10 cellular contexts compared by ENCODE assay signal in genomic region chr11:1706634-1707400, GRCh38. TPM values are rescaled to one million over a fixed set of nuclear protein-coding genes. Genes with fewer than 3 reads are reported as not detected.
DNase-seq lines count a peak whose midpoint lies in the region; ATAC-seq and TF ChIP-seq lines count a peak whose summit lies in the region.
"Had no signal": no experiment of that assay in that cellular context is flagged by ENCODE, and none has a peak within 500 bp of the region (broad histone marks: within the 10 kb centered on the region; RNA-seq: fewer than 3 reads in every experiment).

No MANE protein-coding gene starts in this region.

- H3K4me3 ChIP-seq in fibroblast of the aortic adventitia (ENCODE audit: low read depth, low read length): no peak overlapping the region
- H3K4me3 ChIP-seq: thoracic aorta had no signal

- ATAC-seq in stimulated activated naive CD8-positive, alpha-beta T cell treated with anti-CD3 and anti-CD28 coated beads, Interleukin-15, Interleukin-2, amounts not matched to agents 100 U/mL and 50 U/mL, for 24 hours: no peak
- no peak for ATAC-seq in GM18861 (IDR thresholded peaks at IDR 0.05; ENCODE audit: unreplicated experiment)

- peak; percentile 61 for DNase-seq in activated effector memory CD4-positive, alpha-beta T cell treated with anti-CD3 and anti-CD28 coated beads, Interleukin-2, amount 50 U/mL, for 16 hours
- DNase-seq in activated effector memory CD4-positive, alpha-beta T cell treated with Interleukin-2 at 50 U/mL for 16 hours: no peak
- DNase-seq in NOMO-1 treated with dmso at 0.1 percent for 144 hours (lab: John Stamatoyannopoulos, UW; ENCODE audit: unreplicated experiment) (peak; percentile 22), fibroblast of the aortic adventitia (ENCODE audit: low read depth) (peak; percentile 2), NCI-H1417 (lab: John Stamatoyannopoulos, UW) (no peak), NCI-H774 (lab: John Stamatoyannopoulos, UW) (no peak)
- peak; percentile 52 for DNase-seq in stimulated activated naive CD8-positive, alpha-beta T cell treated with anti-CD3 and anti-CD28 coated beads, Interleukin-15, Interleukin-2, amounts not matched to agents 100 U/mL and 50 U/mL, for 24 hours

- no peak for TF ChIP-seq CTCF in fibroblast of the aortic adventitia (IDR thresholded peaks at IDR 0.05; ENCODE audit: insufficient read depth, low read length)

RNA-seq across cellular contexts. Expression of gene KRTAP5-6, which starts 9.8 kb away (rescaled TPM):
- not detected in 2 replicates for total RNA-seq in fibroblast of the aortic adventitia (ENCODE audit: low replicate concordance)
- total RNA-seq: astrocyte, thoracic aorta had no signal

RNA-seq across cellular contexts. Expression of gene IFITM10, which starts 43.6 kb away (rescaled TPM):
- 2.2 and 5.9 TPM in 2 replicates for total RNA-seq in fibroblast of the aortic adventitia (ENCODE audit: low replicate concordance)

RNA-seq across cellular contexts. Expression of gene CTSD, which starts 56.9 kb away (rescaled TPM):
- total RNA-seq in fibroblast of the aortic adventitia (ENCODE audit: low replicate concordance): 184 and 221 TPM in 2 replicates

Comparison
In these comparisons a context has a peak if more than half of its experiments do, and no peak if none do; other contexts are left out.
1. DNase-seq: peak in activated effector memory CD4-positive, alpha-beta T cell treated with anti-CD3 and anti-CD28 coated beads, Interleukin-2, amount 50 U/mL, for 16 hours (single experiment), NOMO-1 treated with dmso at 0.1 percent for 144 hours (single experiment), fibroblast of the aortic adventitia (single experiment) and stimulated activated naive CD8-positive, alpha-beta T cell treated with anti-CD3 and anti-CD28 coated beads, Interleukin-15, Interleukin-2, amounts not matched to agents 100 U/mL and 50 U/mL, for 24 hours (single experiment); none in activated effector memory CD4-positive, alpha-beta T cell treated with Interleukin-2 at 50 U/mL for 16 hours (single experiment), NCI-H1417 (0 of 3) and NCI-H774 (single experiment).